In genomic region chr1:72438270-72438669, GRCh38 we compare ENCODE assay signal across 15 cellular contexts.
"Had no signal": no experiment of that assay in that cellular context is flagged by ENCODE, and none has a peak within 500 bp of the region (broad histone marks: within the 10 kb centered on the region; RNA-seq: fewer than 3 reads in every experiment).

No MANE protein-coding gene starts in this region.

- H3K36me3 ChIP-seq: colonic mucosa, neural progenitor cell, pancreas, sigmoid colon, suprapubic skin had no signal

- DNase-seq: activated naive CD8-positive, alpha-beta T cell treated with anti-CD3 and anti-CD28 coated beads, Interleukin-2, amount 10 ng/mL, durations not matched to agents 7 days and 5 days; aorta; colonic mucosa; islet precursor cell; naive B cell; pancreas; sigmoid colon; stimulated activated CD4-positive, alpha-beta T cell treated with anti-CD3 and anti-CD28 coated beads, Interleukin-2, amount 100 ng/mL, for 48 hours; stimulated activated naive B cell treated with anti-CD40 and anti-IgM and Interleukin-4, amounts not matched to agents 10 μg/mL and 1 μg/mL and 100 μg/mL, for 72 hours; T-cell; T1000 had no signal

- H3K4me3 ChIP-seq: colonic mucosa, neural progenitor cell, pancreas, sigmoid colon, suprapubic skin had no signal

- ATAC-seq: activated CD4-positive, CD25-positive, alpha-beta regulatory T cell treated with anti-CD3 and anti-CD28 coated beads, Interleukin-2, amount 50 U/mL, for 24 hours; left lobe of liver; pancreas; stimulated activated naive B cell treated with anti-CD40 and anti-IgM and Interleukin-4, amounts not matched to agents 10 μg/mL and 1 μg/mL and 100 μg/mL, for 72 hours; T-cell had no signal

- H3K9ac ChIP-seq: neural progenitor cell had no signal

- H2AFZ ChIP-seq: neural progenitor cell had no signal

- H3K27me3 ChIP-seq: colonic mucosa, neural progenitor cell, pancreas, sigmoid colon, suprapubic skin had no signal

- H3K4me2 ChIP-seq: neural progenitor cell had no signal

- H3K4me1 ChIP-seq: colonic mucosa, neural progenitor cell, pancreas, sigmoid colon, suprapubic skin had no signal

- H3K9me3 ChIP-seq: colonic mucosa, pancreas, sigmoid colon, suprapubic skin had no signal

- H3K27ac ChIP-seq: colonic mucosa, neural progenitor cell, pancreas, sigmoid colon, suprapubic skin had no signal
